8 cellular contexts compared by ENCODE assay signal in genomic region chr17:2711608-2712299, GRCh38. TPM values are rescaled to one million over a fixed set of nuclear protein-coding genes. Genes with fewer than 3 reads are reported as not detected.
DNase-seq lines count a peak whose midpoint lies in the region; ATAC-seq and TF ChIP-seq lines count a peak whose summit lies in the region.

TSS of gene CLUH (minus strand) at chr17:2711764. CDS start at chr17:2711661, 103 bp downstream.

- no peak within 1 kb of the TSS for H3K27ac ChIP-seq in neural cell (ENCODE audit: low read length)

- H3K27me3 ChIP-seq in neural cell (ENCODE audit: insufficient read depth, low read depth, low read length), result no peaks in the 10 kb centered on the region

- H3K27ac Mint-ChIP-seq in stimulated activated naive CD8-positive, alpha-beta T cell treated with anti-CD3 and anti-CD28 coated beads, Interleukin-15, amount 100 ng/mL, for 72 hours, result peak within 1 kb of the TSS; percentile 88 to 97

- H3K9me2 ChIP-seq in neural cell (ENCODE audit: insufficient read depth, low read length), result no peaks in the 10 kb centered on the region

- peak within 1 kb of the TSS; percentile 84 for H2AFZ ChIP-seq in neural cell (ENCODE audit: low read depth, low read length)

- peak; percentile 27 for TF ChIP-seq RAD21 in neural cell (conservative IDR thresholded peaks at IDR 0.05)

- H3K9me3 ChIP-seq in neural cell (ENCODE audit: low read length), result no peaks in the 10 kb centered on the region

- H3K4me1 Mint-ChIP-seq in stimulated activated naive CD8-positive, alpha-beta T cell treated with anti-CD3 and anti-CD28 coated beads, Interleukin-15, amount 100 ng/mL, for 72 hours, result peaks cover 54% of the 10 kb centered on the region

- TF ChIP-seq EP300 in neural cell (conservative IDR thresholded peaks at IDR 0.05; ENCODE audit: poor library complexity, severe bottlenecking), result peak; percentile 43

- H3K27me3 Mint-ChIP-seq in stimulated activated naive CD8-positive, alpha-beta T cell treated with anti-CD3 and anti-CD28 coated beads, Interleukin-15, amount 100 ng/mL, for 72 hours, result no peaks in the 10 kb centered on the region

- DNase-seq in ELR (ENCODE audit: low read depth) (peak; percentile 97), H4 (ENCODE audit: low spot score) (peak; percentile 82), LoVo (ENCODE audit: low spot score) (peak; percentile 95), SHP77 treated with DMSO at 0.1 percent for 48 hours (lab: John Stamatoyannopoulos, UW) (peak; percentile 91), fibroblast of the conjunctiva (ENCODE audit: low read depth) (peak; percentile 92)
- peak; percentile 99 for DNase-seq in activated effector memory CD4-positive, alpha-beta T cell treated with anti-CD3 and anti-CD28 coated beads, Interleukin-2, amount 50 U/mL, for 16 hours
- peak; percentile 96 to 97 for DNase-seq in stimulated activated naive CD8-positive, alpha-beta T cell treated with anti-CD3 and anti-CD28 coated beads, Interleukin-15, amount 100 ng/mL, for 72 hours

- no peaks in the 10 kb centered on the region for H3F3A ChIP-seq in neural cell (ENCODE audit: insufficient read depth, low read length, poor library complexity, severe bottlenecking)

- H3K36me3 ChIP-seq in neural cell (ENCODE audit: insufficient read depth, low read length), result no peaks in the 10 kb centered on the region

- TF ChIP-seq CTCF in neural cell (IDR thresholded peaks at IDR 0.05; ENCODE audit: poor library complexity, severe bottlenecking), result no peak

- no peaks in the 10 kb centered on the region for H3K9me3 Mint-ChIP-seq in stimulated activated naive CD8-positive, alpha-beta T cell treated with anti-CD3 and anti-CD28 coated beads, Interleukin-15, amount 100 ng/mL, for 72 hours

- peak within 1 kb of the TSS; percentile 68 for H3K4me2 ChIP-seq in neural cell (ENCODE audit: low read length)

- peak within 1 kb of the TSS; percentile 62 for H3K9ac ChIP-seq in neural cell (ENCODE audit: low read length)

- peak within 1 kb of the TSS; percentile 84 for H3K4me3 ChIP-seq in neural cell (ENCODE audit: low read length)

- peak; percentile 91 for ATAC-seq in stimulated activated naive CD8-positive, alpha-beta T cell treated with anti-CD3 and anti-CD28 coated beads, Interleukin-15, amount 100 ng/mL, for 72 hours

- peaks cover 2% of the 10 kb centered on the region for H3K79me2 ChIP-seq in neural cell (replicated peaks; ENCODE audit: insufficient read depth, low read length)

- no peaks in the 10 kb centered on the region for H4K20me1 ChIP-seq in neural cell (ENCODE audit: insufficient read depth)

- peak within 1 kb of the TSS; percentile 88 to 94 for H3K4me3 Mint-ChIP-seq in stimulated activated naive CD8-positive, alpha-beta T cell treated with anti-CD3 and anti-CD28 coated beads, Interleukin-15, amount 100 ng/mL, for 72 hours

TF ChIP-seq in neural cell, 6 proteins besides CTCF, POLR2A, EP300 and RAD21:
- TF ChIP-seq SMC3 (conservative IDR thresholded peaks at IDR 0.05; ENCODE audit: poor library complexity), result peak; percentile 43
- TF ChIP-seq EZH2 (IDR thresholded peaks at IDR 0.05; ENCODE audit: borderline replicate concordance, insufficient read depth, low read length, poor library complexity, severe bottlenecking), result no peak
- no peak for TF ChIP-seq REST (IDR thresholded peaks at IDR 0.05; ENCODE audit: borderline replicate concordance)
- peak; percentile 63 for TF ChIP-seq POLR2AphosphoS5 (IDR thresholded peaks at IDR 0.05)
- TF ChIP-seq MXI1 (conservative IDR thresholded peaks at IDR 0.05; ENCODE audit: poor library complexity, severe bottlenecking), result peak; percentile 73
TF ChIP-seq in neural cell: peak in this region for 3.

RNA-seq across cellular contexts. Expression of gene CLUH, which starts in this region (rescaled TPM):
- 11.4 and 14.4 TPM in 2 replicates for total RNA-seq in H4 (2014; rRNA removed; shearing (Covaris generic))
- 18.6 and 47.5 TPM in 2 replicates for polyA plus RNA-seq in neural cell
- 31.8 and 44.8 TPM in 2 replicates for polyA minus RNA-seq in neural cell
